ENCODE assay signal across 3 cellular contexts in genomic region chr20:61330441-61330840, GRCh38.
"Had no signal": no experiment of that assay in that cellular context is flagged by ENCODE, and none has a peak within 500 bp of the region (broad histone marks: within the 10 kb centered on the region; RNA-seq: fewer than 3 reads in every experiment).

No MANE protein-coding gene starts in this region.

- H3K4me3 ChIP-seq: GM12878 had no signal

- ATAC-seq: GM12878 had no signal

- DNase-seq: GDM1, GF-D8 had no signal
